7 cellular contexts compared by ENCODE assay signal in the genomic region with DNA sequence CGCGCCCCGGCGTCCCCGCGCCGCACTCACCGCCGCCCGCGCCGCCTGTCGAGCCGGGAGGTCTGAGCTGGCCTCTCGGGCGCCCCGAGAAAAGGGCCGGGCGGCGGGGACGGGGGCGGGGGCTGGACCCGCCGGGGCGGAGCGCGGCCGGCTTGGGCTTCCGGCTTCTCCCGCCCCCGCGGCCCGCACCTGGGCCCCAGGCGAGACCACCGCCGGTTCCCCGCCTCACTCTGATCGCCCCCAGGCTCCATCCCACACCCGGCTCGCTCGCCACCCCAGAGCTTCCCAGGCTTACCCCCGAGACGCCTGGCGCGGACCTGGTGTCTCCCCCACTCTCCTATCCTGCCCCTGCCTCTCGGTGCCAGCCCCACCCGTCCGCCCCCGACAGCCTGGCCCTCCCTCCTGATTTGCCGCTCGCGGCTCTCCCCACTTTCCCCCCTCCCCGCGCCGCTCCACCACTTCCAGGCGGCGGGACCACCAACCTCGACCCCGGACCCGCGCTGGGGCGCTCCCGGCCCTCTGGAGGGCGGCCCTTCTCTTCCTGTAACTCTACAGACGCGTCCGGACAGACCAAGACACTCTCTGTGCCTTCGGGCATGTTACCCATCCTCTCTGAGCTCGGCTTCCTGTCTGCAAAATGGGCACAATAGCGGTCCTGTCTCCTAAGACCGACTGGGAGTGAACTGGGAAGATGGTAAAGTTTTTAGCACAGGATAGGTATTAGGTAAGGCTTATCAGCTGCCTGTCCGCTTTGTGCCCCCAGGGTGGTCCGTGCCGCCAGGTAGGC. TPM values are rescaled to one million over a fixed set of nuclear protein-coding genes. Genes with fewer than 3 reads are reported as not detected.
DNase-seq lines count a peak whose midpoint lies in the region; FAIRE-seq and TF ChIP-seq lines count a peak whose summit lies in the region.

A gene (minus strand): TSS at position 64 of the 787 bp plus-strand sequence. CDS start 30,189 bp downstream, outside the sequence.

- peak; percentile 83 for DNase-seq in GM12891 (ENCODE audit: insufficient read length, low spot score)
- peak; percentile 11 for DNase-seq in HFFc6
- DNase-seq in NCI-H2171 treated with DMSO at 0.1 percent for 48 hours (lab: John Stamatoyannopoulos, UW) = peak; percentile 51
- DNase-seq in activated T-cell treated with anti-CD3 and anti-CD28 coated beads, Interleukin-2, amount 50 U/mL, for 1 hour = peak; percentile 68
- DNase-seq in erythroblast (lab: John Stamatoyannopoulos, UW) = peak; percentile 56 to 57
- DNase-seq in stomach = peak; percentile 78

- TF ChIP-seq POLR2A in GM12891 (IDR thresholded peaks at IDR 0.05; ENCODE audit: low read depth, low read length) = peak; percentile 63
- peak; percentile 20 for TF ChIP-seq POLR2A in erythroblast (IDR thresholded peaks at IDR 0.05; ENCODE audit: low read length)
- TF ChIP-seq POLR2A in stomach (IDR thresholded peaks at IDR 0.05) = no peak

- H3K27ac ChIP-seq in muscle layer of duodenum (ENCODE audit: low read length) (peak within 1 kb of the TSS; percentile 87), stomach (peak within 1 kb of the TSS; percentile 95 to 100 (median 97))

- H3K27me3 Mint-ChIP-seq in HFFc6 (ENCODE audit: insufficient read depth) = peaks cover 2% of the 10 kb centered on the region; the same call in 1 of the 2 replicates

- no peaks in the 10 kb centered on the region for H3K36me3 Mint-ChIP-seq in HFFc6 (ENCODE audit: low read depth)

- intact Hi-C loops in stomach (cut with DNase I; ENCODE audit: low total_unique reads) = no loop called here

- H3K36me3 ChIP-seq in muscle layer of duodenum (ENCODE audit: control insufficient read depth in 1 of 2, insufficient read depth in 2 of 2, low read length in 2 of 2) (no peaks in the 10 kb centered on the region), stomach (no peaks in the 10 kb centered on the region)

- WGBS in stomach, 5 donors = 2 to 22% (median 5%) methylated on average over 10 to 74 of the region's 74 CpGs

- H3K27me3 ChIP-seq in muscle layer of duodenum (ENCODE audit: low read depth, low read length) = no peaks in the 10 kb centered on the region
- H3K27me3 ChIP-seq in stomach = no peaks in the 10 kb centered on the region

- TF ChIP-seq CTCF in HFFc6 (IDR thresholded peaks at IDR 0.05) (no peak; the same call in 1 of the 2 replicates), stomach (IDR thresholded peaks at IDR 0.05) (no peak)

- H3K9me3 ChIP-seq in muscle layer of duodenum (ENCODE audit: control insufficient read depth in 1 of 2, low read length in 2 of 2) = no peaks in the 10 kb centered on the region
- no peaks in the 10 kb centered on the region for H3K9me3 ChIP-seq in stomach

- TF ChIP-seq EP300 in stomach (IDR thresholded peaks at IDR 0.05) = no peak

- peaks cover 44% of the 10 kb centered on the region for H3K4me1 Mint-ChIP-seq in HFFc6 (ENCODE audit: low read depth)

- H3K4me1 ChIP-seq in muscle layer of duodenum (ENCODE audit: control insufficient read depth in 1 of 2, insufficient read depth in 2 of 2, low read length in 2 of 2) (peaks cover 0 to 11% of the 10 kb centered on the region in 2 donors), stomach (peaks cover 41 to 51% (median 48%) of the 10 kb centered on the region in 4 donors)

- H3K27ac Mint-ChIP-seq in HFFc6 = peak within 1 kb of the TSS; percentile 95

- no peaks in the 10 kb centered on the region for H3K9me3 Mint-ChIP-seq in HFFc6

- FAIRE-seq in GM12891 (lab: Jason Lieb, UNC) = peak; percentile 69

- peak within 1 kb of the TSS; percentile 96 for H3K4me3 Mint-ChIP-seq in HFFc6

- peak within 1 kb of the TSS; percentile 82 to 84 for H3K4me3 ChIP-seq in muscle layer of duodenum (ENCODE audit: low read depth in 1 of 2, low read length in 2 of 2)
- H3K4me3 ChIP-seq in stomach = peak within 1 kb of the TSS; percentile 72 to 94 (median 84)

TF ChIP-seq in GM12891, 5 proteins besides CTCF, POLR2A, EP300 and RAD21:
- no peak for TF ChIP-seq POU2F2 (IDR thresholded peaks at IDR 0.05; ENCODE audit: low read depth, low read length)
- TF ChIP-seq PAX5 (IDR thresholded peaks at IDR 0.05; ENCODE audit: insufficient read depth, low read length, severe bottlenecking) = no peak
- peak; percentile 53; the same call in 1 of the 2 replicates for TF ChIP-seq POLR2AphosphoS5 (IDR thresholded peaks at IDR 0.05; ENCODE audit: low read depth, low read length)
- 0 out of 2 replicates have a peak, but pooled peaks have one; percentile 29 for TF ChIP-seq TAF1 (IDR thresholded peaks at IDR 0.05; ENCODE audit: low read depth, low read length)

RNA-seq across cellular contexts. Expression of the gene that starts here (rescaled TPM):
- polyA plus RNA-seq in GM12891 (2012; ENCODE audit: low read depth, missing spikeins) = 159 TPM
- total RNA-seq in HFFc6 (2021; fragmentation: NEBNext Ultra II Directional; extraction: Animal tissue kit (Norgen Biotek cat#: 25700)) = 100 to 1,000 TPM; 114 to 143 (median 135) TPM
- total RNA-seq in stomach = 100 to 1,000 TPM in 1 of 5 donors, 10 to 100 TPM in 3, 1 to 10 TPM in 1; 9.8 to 211 (median 46.6) TPM
- 100 to 1,000 TPM in 2 of 3 donors, 10 to 100 TPM in 1; 43.7 to 124 (median 118) TPM for polyA plus RNA-seq in stomach

Comparison
In these comparisons a context has a peak if more than half of its experiments do, and no peak if none do; other contexts are left out.
1. Peak in every context shown above with its lines: DNase-seq, H3K4me3 ChIP-seq and H3K27ac ChIP-seq.
2. DNase-seq: peak in every context shown above with its lines; median percentile 83 in GM12891; 78 in stomach; 68 in activated T-cell treated with anti-CD3 and anti-CD28 coated beads, Interleukin-2, amount 50 U/mL, for 1 hour; 56 in erythroblast; 51 in NCI-H2171 treated with DMSO at 0.1 percent for 48 hours; 11 in HFFc6.
3. POLR2A ChIP-seq: peak in GM12891 (single experiment) and erythroblast (single experiment); none in stomach (0 of 4).